19 cellular contexts compared by ENCODE assay signal in genomic region chr17:47807421-47807820, GRCh38. TPM values are rescaled to one million over a fixed set of nuclear protein-coding genes. Genes with fewer than 3 reads are reported as not detected.
DNase-seq lines count a peak whose midpoint lies in the region; ATAC-seq and TF ChIP-seq lines count a peak whose summit lies in the region.
"Had no signal": no experiment of that assay in that cellular context is flagged by ENCODE, and none has a peak within 500 bp of the region (broad histone marks: within the 10 kb centered on the region; RNA-seq: fewer than 3 reads in every experiment).

No MANE protein-coding gene starts in this region.

- peaks cover 5% of the 10 kb centered on the region for H3K27me3 ChIP-seq in foreskin keratinocyte
- H3K27me3 ChIP-seq: BLaER1 treated with 17β-estradiol and CSF1 and Interleukin-3, amounts not matched to agents 10 nM and 100 nM had no signal

- H3K27me3 Mint-ChIP-seq in T-helper 17 cell (no peaks in the 10 kb centered on the region), neural crest cell (ENCODE audit: low read depth) (peaks cover 22% of the 10 kb centered on the region)

- peaks cover 21% of the 10 kb centered on the region for H3K36me3 Mint-ChIP-seq in T-helper 17 cell (ENCODE audit: low read depth)
- no peaks in the 10 kb centered on the region for H3K36me3 Mint-ChIP-seq in neural crest cell (ENCODE audit: low read depth)
- H3K36me3 Mint-ChIP-seq in stimulated activated effector memory CD8-positive, alpha-beta T cell treated with anti-CD3 and anti-CD28 coated beads, Interleukin-12 subunit alpha, Interleukin-12 subunit beta, amount 100 ng/mL, for 72 hours: peaks cover 46% of the 10 kb centered on the region

- H3K27ac Mint-ChIP-seq in T-helper 17 cell (peak overlapping the region; percentile 87), neural crest cell (ENCODE audit: unreplicated experiment) (peak overlapping the region; percentile 37)
- peak overlapping the region; percentile 90 for H3K27ac Mint-ChIP-seq in stimulated activated effector memory CD8-positive, alpha-beta T cell treated with anti-CD3 and anti-CD28 coated beads, Interleukin-12 subunit alpha, Interleukin-12 subunit beta, amount 100 ng/mL, for 72 hours

- H3K4me1 Mint-ChIP-seq in T-helper 17 cell (peaks cover 13% of the 10 kb centered on the region), neural crest cell (no peaks in the 10 kb centered on the region)
- H3K4me1 Mint-ChIP-seq in stimulated activated effector memory CD8-positive, alpha-beta T cell treated with anti-CD3 and anti-CD28 coated beads, Interleukin-12 subunit alpha, Interleukin-12 subunit beta, amount 100 ng/mL, for 72 hours: peaks cover 32% of the 10 kb centered on the region

- H3K4me3 Mint-ChIP-seq in T-helper 17 cell (no peak overlapping the region), neural crest cell (no peak overlapping the region)
- no peak overlapping the region for H3K4me3 Mint-ChIP-seq in stimulated activated effector memory CD8-positive, alpha-beta T cell treated with anti-CD3 and anti-CD28 coated beads, Interleukin-12 subunit alpha, Interleukin-12 subunit beta, amount 100 ng/mL, for 72 hours
- H3K4me3 Mint-ChIP-seq: CD8-positive, alpha-beta memory T cell had no signal

- H3K4me1 ChIP-seq in foreskin keratinocyte: peaks cover 6% of the 10 kb centered on the region

- no peak for ATAC-seq in T-helper 17 cell
- ATAC-seq in stimulated activated effector memory CD8-positive, alpha-beta T cell treated with anti-CD3 and anti-CD28 coated beads, Interleukin-12 subunit alpha, Interleukin-12 subunit beta, amount 100 ng/mL, for 72 hours: no peak
- no peak for ATAC-seq in foreskin keratinocyte
- ATAC-seq: HCT116 had no signal

- no peaks in the 10 kb centered on the region for H3K9me3 ChIP-seq in T-helper 17 cell (ENCODE audit: control insufficient read depth, low read length, poor library complexity, severe bottlenecking)
- H3K9me3 ChIP-seq: BLaER1 treated with 17β-estradiol and CSF1 and Interleukin-3, amounts not matched to agents 10 nM and 100 nM had no signal

- no peaks in the 10 kb centered on the region for H3K9me3 Mint-ChIP-seq in neural crest cell
- H3K9me3 Mint-ChIP-seq in stimulated activated effector memory CD8-positive, alpha-beta T cell treated with anti-CD3 and anti-CD28 coated beads, Interleukin-12 subunit alpha, Interleukin-12 subunit beta, amount 100 ng/mL, for 72 hours: no peaks in the 10 kb centered on the region
- H3K9me3 Mint-ChIP-seq: CD8-positive, alpha-beta memory T cell had no signal

- DNase-seq in D341Med (ENCODE audit: low spot score) (peak; percentile 23), T-helper 17 cell (no peak), neural crest cell (ENCODE audit: low read depth, low spot score) (no peak), foreskin keratinocyte (no peak), SK-N-DZ (ENCODE audit: low spot score) (no peak), T1000 (lab: John Stamatoyannopoulos, UW) (no peak)
- DNase-seq in stimulated activated effector memory CD8-positive, alpha-beta T cell treated with anti-CD3 and anti-CD28 coated beads, Interleukin-12 subunit alpha, Interleukin-12 subunit beta, amount 100 ng/mL, for 72 hours (ENCODE audit: low spot score in 2 of 2): no peak
- DNase-seq: CD8-positive, alpha-beta memory T cell; DMS79 treated with DMSO at 0.1 percent for 48 hours; IMR-90; NCI-H1436; NCI-H1930; NCI-H345; NCI-H524 treated with DMSO at 0.1 percent for 48 hours; PC-9; SIG-M5 had no signal

- H3K27ac ChIP-seq in foreskin keratinocyte: no peak overlapping the region
- H3K27ac ChIP-seq: PC-9, RWPE1 had no signal

- TF ChIP-seq CTCF in neural crest cell (conservative IDR thresholded peaks at IDR 0.05) (no peak), foreskin keratinocyte (conservative IDR thresholded peaks at IDR 0.05) (no peak)

RNA-seq across cellular contexts. Expression of gene OSBPL7, which starts 14.2 kb away (rescaled TPM):
- total RNA-seq in T-helper 17 cell (10 to 100 TPM; 52.4 to 59.6 TPM), neural crest cell (14.3 and 14.6 TPM in 2 replicates), foreskin keratinocyte (5.0 and 5.6 TPM in 2 replicates)
- polyA plus RNA-seq in foreskin keratinocyte: 3.2 and 3.7 TPM in 2 replicates
- polyA plus RNA-seq in SK-N-DZ (2014; cell fraction: cytosol; rRNA removed): 6.6 and 9.5 TPM in 2 replicates
- polyA plus RNA-seq in SK-N-DZ (2014; cell fraction: nucleus; rRNA removed): 80.3 and 121 TPM in 2 replicates

RNA-seq across cellular contexts. Expression of gene MRPL10, which starts 23.9 kb away (rescaled TPM):
- total RNA-seq in T-helper 17 cell (10 to 100 TPM; 82.3 to 90.2 TPM), neural crest cell (50.0 and 55.3 TPM in 2 replicates), foreskin keratinocyte (37.1 and 39.2 TPM in 2 replicates)
- 46.7 and 49.5 TPM in 2 replicates for polyA plus RNA-seq in foreskin keratinocyte
- 105 and 111 TPM in 2 replicates for polyA plus RNA-seq in SK-N-DZ (2014; cell fraction: cytosol; rRNA removed)
- polyA plus RNA-seq in SK-N-DZ (2014; cell fraction: nucleus; rRNA removed): 41.8 and 54.8 TPM in 2 replicates

RNA-seq across cellular contexts. Expression of gene LRRC46, which starts 24.0 kb away (rescaled TPM):
- total RNA-seq in T-helper 17 cell: under 1 TPM; 0.90 to 0.99 TPM
- total RNA-seq in neural crest cell: 0.84 and 1.4 TPM in 2 replicates
- 0.25 and 0.58 TPM in 2 replicates for total RNA-seq in foreskin keratinocyte
- 0.60 and 0.76 TPM in 2 replicates for polyA plus RNA-seq in foreskin keratinocyte
- 0.34 TPM in 1 of 2 replicates, not detected in the other for polyA plus RNA-seq in SK-N-DZ (2014; cell fraction: cytosol; rRNA removed)
- polyA plus RNA-seq in SK-N-DZ (2014; cell fraction: nucleus; rRNA removed): 0.79 and 1.8 TPM in 2 replicates
- total RNA-seq: IMR-90 had no signal

RNA-seq across cellular contexts. Expression of gene SCRN2, which starts 33.7 kb away (rescaled TPM):
- total RNA-seq in T-helper 17 cell: 10 to 100 TPM; 21.4 to 27.1 TPM
- total RNA-seq in neural crest cell: 32.7 and 37.8 TPM in 2 replicates
- total RNA-seq in foreskin keratinocyte: 28.1 and 32.4 TPM in 2 replicates
- 35.8 and 40.7 TPM in 2 replicates for polyA plus RNA-seq in foreskin keratinocyte
- 49.6 and 54.0 TPM in 2 replicates for polyA plus RNA-seq in SK-N-DZ (2014; cell fraction: cytosol; rRNA removed)
- polyA plus RNA-seq in SK-N-DZ (2014; cell fraction: nucleus; rRNA removed): 255 and 271 TPM in 2 replicates

RNA-seq across cellular contexts. Expression of gene SP6, which starts 43.5 kb away (rescaled TPM):
- under 1 TPM; 0.20 to 0.21 TPM for total RNA-seq in T-helper 17 cell
- 0.16 and 0.25 TPM in 2 replicates for total RNA-seq in neural crest cell
- 4.2 and 5.1 TPM in 2 replicates for total RNA-seq in foreskin keratinocyte
- 3.3 and 4.6 TPM in 2 replicates for polyA plus RNA-seq in foreskin keratinocyte
- polyA plus RNA-seq in SK-N-DZ (2014; cell fraction: cytosol; rRNA removed): 0.03 TPM in 1 of 2 replicates, not detected in the other
- 0.25 TPM in 1 of 2 replicates, not detected in the other for polyA plus RNA-seq in SK-N-DZ (2014; cell fraction: nucleus; rRNA removed)

Comparison
In these comparisons a context has a peak if more than half of its experiments do, and no peak if none do; other contexts are left out.
1. H3K27ac Mint-ChIP-seq: peak in every context shown above with its lines; median percentile 90 in stimulated activated effector memory CD8-positive, alpha-beta T cell treated with anti-CD3 and anti-CD28 coated beads, Interleukin-12 subunit alpha, Interleukin-12 subunit beta, amount 100 ng/mL, for 72 hours; 87 in T-helper 17 cell; 37 in neural crest cell.